In genomic region chr12:92141585-92142244, GRCh38 we compare ENCODE assay signal across 7 cellular contexts. TPM values are rescaled to one million over a fixed set of nuclear protein-coding genes. Genes with fewer than 3 reads are reported as not detected.
A peak's percentile ranks its signal among the peaks of the same experiment; 100 is the strongest.
DNase-seq lines count a peak whose midpoint lies in the region; ATAC-seq and TF ChIP-seq lines count a peak whose summit lies in the region.

No MANE protein-coding gene starts in this region.

- H3K36me3 ChIP-seq in PC-9 (ENCODE audit: low read depth) = peaks cover 69% of the 10 kb centered on the region

- ATAC-seq in GM21447 (IDR thresholded peaks at IDR 0.05; ENCODE audit: unreplicated experiment) (peak; percentile 13), GM19455 (IDR thresholded peaks at IDR 0.05; ENCODE audit: unreplicated experiment) (no peak), HG02571 (IDR thresholded peaks at IDR 0.05; ENCODE audit: unreplicated experiment) (no peak)

- CTCF ChIA-PET in PC-9 (lab: Charles Lee) = no interaction called here

- peaks cover 67% of the 10 kb centered on the region for H3K4me1 ChIP-seq in PC-9 (replicated peaks; ENCODE audit: insufficient read depth)

- no peaks in the 10 kb centered on the region for H3K9me3 ChIP-seq in PC-9 (ENCODE audit: insufficient read depth, low read depth)

- TF ChIP-seq POLR2A in erythroblast (IDR thresholded peaks at IDR 0.05; ENCODE audit: low read length) = no peak

- no peak overlapping the region for H2AFZ ChIP-seq in PC-9

- BruUV-seq in PC-9 (replicated peaks; lab: Mats Ljungman, UMichigan) = no TSS peak

- peak overlapping the region; percentile 72 for H3K4me3 ChIP-seq in PC-9

- intact Hi-C loops in PC-9 (cut with micrococcal nuclease; ENCODE audit: unreplicated experiment) = loop anchor here (5.0 to 10.0 kb wide), 3 partner anchors 223 to 567 kb away; no protein-coding TSS in a partner anchor

- peaks cover 38% of the 10 kb centered on the region for H4K20me1 ChIP-seq in PC-9 (ENCODE audit: insufficient read depth)

- peaks cover 89% of the 10 kb centered on the region for H3K79me2 ChIP-seq in PC-9 (ENCODE audit: low read depth)

- POLR2A ChIA-PET in PC-9 (lab: Charles Lee; ENCODE audit: unreplicated experiment) = interaction anchor here (0.7 kb wide), 3 partner anchors 87 to 363 kb away, joined by 3 to 8 read pairs (median 7); no protein-coding TSS in a partner anchor

- no peak for TF ChIP-seq CTCF in PC-9 (conservative IDR thresholded peaks at IDR 0.05)

- H3K27ac ChIP-seq in PC-9 = peak overlapping the region; percentile 96

- peaks cover 45% of the 10 kb centered on the region for H3F3A ChIP-seq in PC-9 (ENCODE audit: insufficient read depth, low read depth)

- H3K27me3 ChIP-seq in PC-9 (ENCODE audit: insufficient read depth, low read depth) = no peaks in the 10 kb centered on the region

- no peaks in the 10 kb centered on the region for H3K9me2 ChIP-seq in PC-9 (ENCODE audit: insufficient read depth)

- DNase-seq in PC-9 (no peak), erythroblast (lab: John Stamatoyannopoulos, UW) (peak; percentile 12 to 31), pulmonary artery endothelial cell (ENCODE audit: low read depth, low spot score) (peak; percentile 57), LoVo (ENCODE audit: low spot score) (no peak)

- peak overlapping the region; percentile 96 for H3K4me2 ChIP-seq in PC-9

RNA-seq across cellular contexts. Expression of gene BTG1, which starts 3.9 kb away (rescaled TPM):
- total RNA-seq in PC-9 (2021) (72.4 and 111 TPM in 2 replicates), pulmonary artery endothelial cell (13.2 and 17.4 TPM in 2 replicates)

Comparison
In these comparisons a context has a peak if more than half of its experiments do, and no peak if none do; other contexts are left out.
1. DNase-seq: peak in erythroblast (2 of 2) and pulmonary artery endothelial cell (single experiment); none in PC-9 (0 of 2) and LoVo (single experiment).